Comparison of ENCODE assay signal across 1 cellular context in the genomic region with DNA sequence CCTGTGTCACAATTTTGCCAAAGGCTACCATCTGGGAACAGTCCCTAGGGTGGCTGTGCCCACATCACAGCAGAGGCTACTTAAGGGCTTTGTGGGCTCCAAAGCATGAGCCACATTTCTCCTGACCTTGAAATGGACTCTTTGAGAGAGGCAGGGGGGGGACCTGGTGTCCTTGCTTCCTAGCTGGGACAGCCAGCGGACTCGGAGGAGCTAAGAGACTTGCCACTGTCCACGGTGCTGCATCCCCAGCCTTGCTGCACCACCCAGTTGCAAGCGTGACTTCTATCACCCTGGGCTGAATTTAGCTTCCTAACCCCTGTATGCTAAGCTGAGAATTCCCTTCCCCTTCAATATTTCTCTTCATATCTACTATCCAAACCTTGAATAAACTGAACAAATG.
TF ChIP-seq lines count a peak whose summit lies in the region.

No MANE protein-coding gene starts in this region.

TF ChIP-seq in IMR-90, 13 proteins besides CTCF, POLR2A, EP300 and RAD21:
- TF ChIP-seq, protein P1, sequence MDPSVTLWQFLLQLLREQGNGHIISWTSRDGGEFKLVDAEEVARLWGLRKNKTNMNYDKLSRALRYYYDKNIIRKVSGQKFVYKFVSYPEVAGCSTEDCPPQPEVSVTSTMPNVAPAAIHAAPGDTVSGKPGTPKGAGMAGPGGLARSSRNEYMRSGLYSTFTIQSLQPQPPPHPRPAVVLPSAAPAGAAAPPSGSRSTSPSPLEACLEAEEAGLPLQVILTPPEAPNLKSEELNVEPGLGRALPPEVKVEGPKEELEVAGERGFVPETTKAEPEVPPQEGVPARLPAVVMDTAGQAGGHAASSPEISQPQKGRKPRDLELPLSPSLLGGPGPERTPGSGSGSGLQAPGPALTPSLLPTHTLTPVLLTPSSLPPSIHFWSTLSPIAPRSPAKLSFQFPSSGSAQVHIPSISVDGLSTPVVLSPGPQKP (IDR thresholded peaks at IDR 0.05; ENCODE audit: borderline replicate concordance, low read depth, low read length): no peak
- TF ChIP-seq RFX5 (IDR thresholded peaks at IDR 0.05; ENCODE audit: low read depth, low read length): no peak
